In the genomic region with DNA sequence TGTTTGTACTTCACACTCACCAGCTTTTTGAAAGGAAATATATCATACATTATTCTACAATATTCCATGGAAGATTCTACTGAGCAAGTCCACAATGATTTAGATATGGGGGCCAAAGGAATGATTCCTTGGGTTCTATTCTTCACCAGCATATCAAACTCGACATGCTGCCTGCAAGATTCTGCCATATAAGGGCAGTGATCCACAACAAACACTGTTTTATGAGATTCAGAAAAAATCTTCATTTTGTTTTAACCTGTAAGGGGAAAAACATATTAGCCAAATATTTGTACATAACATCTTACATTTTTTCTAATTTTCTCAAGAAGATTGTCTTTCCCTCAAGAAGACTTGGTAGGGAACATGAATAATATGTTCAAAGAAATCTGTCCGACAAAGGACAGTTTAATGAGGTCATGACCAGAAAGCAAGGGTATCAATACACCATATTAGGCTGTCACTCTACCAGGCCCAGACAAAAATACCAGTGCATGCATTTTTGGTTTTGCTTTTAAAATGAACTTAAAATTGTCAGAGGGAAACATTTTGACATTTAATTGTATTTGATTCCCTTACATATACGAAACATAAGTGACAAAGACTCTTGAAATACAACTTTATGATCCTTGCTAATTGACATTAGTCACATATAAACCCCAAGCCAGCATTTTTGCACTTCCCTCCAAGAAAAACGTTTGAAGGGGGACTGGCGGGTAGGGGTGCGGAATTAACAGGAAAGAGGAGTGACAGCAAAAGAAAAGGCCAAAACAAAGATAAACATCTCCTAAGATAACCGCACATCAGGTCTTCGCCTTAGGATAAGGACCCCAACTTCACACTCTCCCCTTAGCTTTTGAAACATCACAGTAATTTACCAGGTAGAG, we compare ENCODE assay signal across 8 cellular contexts. TPM values are rescaled to one million over a fixed set of nuclear protein-coding genes. Genes with fewer than 3 reads are reported as not detected.
DNase-seq lines count a peak whose midpoint lies in the region; ATAC-seq and TF ChIP-seq lines count a peak whose summit lies in the region.

No MANE protein-coding gene starts in this region.

- H3K9me3 Mint-ChIP-seq in activated CD4-positive, alpha-beta T cell treated with anti-CD3 and anti-CD28 coated beads for 36 hours (ENCODE audit: low read depth): no peaks in the 10 kb centered on the region

- POLR2A ChIA-PET in activated CD4-positive, alpha-beta T cell treated with anti-CD3 and anti-CD28 coated beads for 36 hours (lab: Charles Lee): interaction anchor here (0.6 kb wide), 1 partner anchor 92 kb away, joined by 3 read pairs; no protein-coding TSS in a partner anchor

- H3K4me1 Mint-ChIP-seq in activated CD4-positive, alpha-beta T cell treated with anti-CD3 and anti-CD28 coated beads for 36 hours: peaks cover 55% of the 10 kb centered on the region
- peaks cover 54% of the 10 kb centered on the region for H3K4me1 Mint-ChIP-seq in T-helper 17 cell

- TF ChIP-seq CTCF in fibroblast of pulmonary artery (IDR thresholded peaks at IDR 0.05; ENCODE audit: low read length, missing control alignments): no peak

- no peaks in the 10 kb centered on the region for H3K27me3 Mint-ChIP-seq in activated CD4-positive, alpha-beta T cell treated with anti-CD3 and anti-CD28 coated beads for 36 hours
- H3K27me3 Mint-ChIP-seq in T-helper 17 cell: no peaks in the 10 kb centered on the region

- H3K4me3 ChIP-seq in fibroblast of pulmonary artery (replicated peaks; ENCODE audit: low read depth, low read length): peak overlapping the region; percentile 94
- peak overlapping the region; percentile 96 for H3K4me3 ChIP-seq in skeletal muscle cell (ENCODE audit: low read depth, low read length)

- peak; percentile 20 for DNase-seq in activated CD4-positive, alpha-beta T cell treated with anti-CD3 and anti-CD28 coated beads for 36 hours
- DNase-seq in activated CD4-positive, alpha-beta T cell treated with anti-CD3 and anti-CD28 coated beads for 1 hour: no peak
- no peak for DNase-seq in T-helper 17 cell
- DNase-seq in fibroblast of pulmonary artery (ENCODE audit: low read depth): no peak
- no peak for DNase-seq in skeletal muscle cell (ENCODE audit: low read depth)
- DNase-seq in kidney glomerular epithelial cell (lab: John Stamatoyannopoulos, UW): no peak

- H3K4me3 Mint-ChIP-seq in activated CD4-positive, alpha-beta T cell treated with anti-CD3 and anti-CD28 coated beads for 36 hours: peak overlapping the region; percentile 98
- peak overlapping the region; percentile 99 for H3K4me3 Mint-ChIP-seq in T-helper 17 cell

- CTCF ChIA-PET in activated CD4-positive, alpha-beta T cell treated with anti-CD3 and anti-CD28 coated beads for 36 hours (lab: Charles Lee): interaction anchor here (0.6 to 1.2 kb wide), 5 partner anchors 9 to 586 kb away, joined by 3 read pairs; no protein-coding TSS in a partner anchor

- peaks cover 30% of the 10 kb centered on the region for H3K36me3 Mint-ChIP-seq in activated CD4-positive, alpha-beta T cell treated with anti-CD3 and anti-CD28 coated beads for 36 hours (ENCODE audit: low read depth)
- H3K36me3 Mint-ChIP-seq in T-helper 17 cell (ENCODE audit: low read depth): peaks cover 11% of the 10 kb centered on the region

- H3K27ac Mint-ChIP-seq in activated CD4-positive, alpha-beta T cell treated with anti-CD3 and anti-CD28 coated beads for 36 hours: peak overlapping the region; percentile 99
- peak overlapping the region; percentile 97 for H3K27ac Mint-ChIP-seq in T-helper 17 cell

- no peaks in the 10 kb centered on the region for H3K9me3 ChIP-seq in T-helper 17 cell (ENCODE audit: control insufficient read depth, low read length, poor library complexity, severe bottlenecking)

- intact Hi-C loops in activated CD4-positive, alpha-beta T cell treated with anti-CD3 and anti-CD28 coated beads for 36 hours (cut with DNase I, micrococcal nuclease): loop anchor here (1.0 to 10.0 kb wide), 5 partner anchors 240 to 1884 kb away; a partner anchor contains a TSS

- no peak for ATAC-seq in activated CD4-positive, alpha-beta T cell treated with anti-CD3 and anti-CD28 coated beads for 36 hours
- ATAC-seq in T-helper 17 cell (no peak), GM21737 (IDR thresholded peaks at IDR 0.05; ENCODE audit: unreplicated experiment) (no peak), GM21360 (IDR thresholded peaks at IDR 0.05; ENCODE audit: unreplicated experiment) (no peak)

RNA-seq across cellular contexts. Expression of a gene that starts 1.0 kb away (rescaled TPM):
- total RNA-seq in activated CD4-positive, alpha-beta T cell treated with anti-CD3 and anti-CD28 coated beads for 36 hours: 10 to 100 TPM; 66.3 to 71.5 TPM
- 10 to 100 TPM; 21.2 to 24.7 TPM for total RNA-seq in T-helper 17 cell

RNA-seq across cellular contexts. Expression of a gene that starts 1.5 kb away (rescaled TPM):
- 10 to 100 TPM; 38.5 to 43.1 TPM for total RNA-seq in activated CD4-positive, alpha-beta T cell treated with anti-CD3 and anti-CD28 coated beads for 36 hours
- total RNA-seq in T-helper 17 cell: 10 to 100 TPM; 50.8 to 56.1 TPM
